Comparison of ENCODE assay signal across 12 cellular contexts in the genomic region with DNA sequence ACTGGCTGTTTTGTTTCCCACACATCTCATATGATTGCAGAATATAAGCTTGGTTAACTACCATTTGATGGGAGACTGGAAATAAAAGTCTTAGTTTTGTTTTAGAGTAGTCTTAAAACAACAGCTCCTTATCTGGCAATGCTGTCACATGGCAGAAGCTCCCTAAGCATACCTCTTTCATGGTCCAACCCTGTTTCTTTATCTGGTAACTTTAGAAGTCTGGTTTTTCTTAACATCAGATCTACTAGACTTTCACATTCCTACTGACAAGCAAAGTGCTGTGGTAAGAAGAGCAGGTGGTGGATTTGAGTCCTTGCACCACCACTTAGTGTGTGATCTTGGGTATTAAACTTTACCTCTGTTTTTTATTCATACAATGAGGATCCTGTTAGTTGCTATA. TPM values are rescaled to one million over a fixed set of nuclear protein-coding genes. Genes with fewer than 3 reads are reported as not detected.
"Had no signal": no experiment of that assay in that cellular context is flagged by ENCODE, and none has a peak within 500 bp of the region (broad histone marks: within the 10 kb centered on the region; RNA-seq: fewer than 3 reads in every experiment).

No MANE protein-coding gene starts in this region.

- H3K36me3 ChIP-seq: ascending aorta, prostate gland had no signal

- H3K27me3 Mint-ChIP-seq: activated naive CD8-positive, alpha-beta T cell treated with anti-CD3 and anti-CD28 coated beads, Interleukin-2, amount 50 U/mL, for 24 hours; memory B cell; type B pancreatic cell had no signal

- H3K27ac Mint-ChIP-seq: activated naive CD8-positive, alpha-beta T cell treated with anti-CD3 and anti-CD28 coated beads, Interleukin-2, amount 50 U/mL, for 24 hours; memory B cell; type B pancreatic cell had no signal

- ATAC-seq: activated naive CD8-positive, alpha-beta T cell treated with anti-CD3 and anti-CD28 coated beads, Interleukin-2, amount 50 U/mL, for 24 hours; left ventricle myocardium superior; right cardiac atrium; stimulated activated naive CD8-positive, alpha-beta T cell treated with anti-CD3 and anti-CD28 coated beads, Interleukin-15, Interleukin-2, amounts not matched to agents 100 U/mL and 50 U/mL, for 24 hours had no signal

- H3K36me3 Mint-ChIP-seq: type B pancreatic cell had no signal

- H3K4me3 Mint-ChIP-seq: activated naive CD8-positive, alpha-beta T cell treated with anti-CD3 and anti-CD28 coated beads, Interleukin-2, amount 50 U/mL, for 24 hours; memory B cell; type B pancreatic cell had no signal

- H3K4me3 ChIP-seq: ascending aorta, dorsolateral prefrontal cortex, prostate gland had no signal

- DNase-seq: activated naive CD4-positive, alpha-beta T cell treated with Interleukin-2 at 50 U/mL for 16 hours; activated naive CD8-positive, alpha-beta T cell treated with anti-CD3 and anti-CD28 coated beads, Interleukin-2, amount 50 U/mL, for 24 hours; activated T-cell treated with anti-CD3 and anti-CD28 coated beads for 4 hours; dorsolateral prefrontal cortex; hypothalamus; left ventricle myocardium superior; right cardiac atrium; stimulated activated naive CD8-positive, alpha-beta T cell treated with anti-CD3 and anti-CD28 coated beads, Interleukin-15, Interleukin-2, amounts not matched to agents 100 U/mL and 50 U/mL, for 24 hours had no signal

- H3K27ac ChIP-seq: ascending aorta, prostate gland had no signal

- H3K4me1 ChIP-seq: prostate gland had no signal

- H3K9me3 ChIP-seq: ascending aorta, prostate gland had no signal

RNA-seq across cellular contexts. Expression of a gene that starts 25.2 kb away (rescaled TPM):
- total RNA-seq: ascending aorta had no signal
